In the genomic region with DNA sequence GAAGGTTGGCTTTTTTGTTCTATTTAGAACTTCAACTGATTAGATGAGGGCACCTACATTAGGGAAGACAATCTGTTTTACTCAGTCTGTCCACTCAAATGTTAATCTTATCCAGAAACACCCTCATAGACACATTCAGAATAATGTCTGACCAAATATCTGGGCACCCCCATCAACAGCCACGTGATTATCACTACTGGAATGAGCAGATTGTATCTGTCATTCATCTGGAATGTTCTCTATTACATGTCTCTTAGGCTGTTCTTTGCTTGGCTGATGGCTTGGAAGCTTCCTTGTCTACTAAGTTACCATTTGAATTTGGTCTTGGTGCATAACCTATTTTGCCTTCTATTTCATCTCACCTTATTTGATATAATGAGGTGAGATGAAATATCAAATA, we compare ENCODE assay signal across 19 cellular contexts. TPM values are rescaled to one million over a fixed set of nuclear protein-coding genes. Genes with fewer than 3 reads are reported as not detected.
DNase-seq lines count a peak whose midpoint lies in the region; TF ChIP-seq lines count a peak whose summit lies in the region.
"Had no signal": no experiment of that assay in that cellular context is flagged by ENCODE, and none has a peak within 500 bp of the region (broad histone marks: within the 10 kb centered on the region; RNA-seq: fewer than 3 reads in every experiment).

No MANE protein-coding gene starts in this region.

- no peaks in the 10 kb centered on the region for H3K36me3 ChIP-seq in adipocyte (ENCODE audit: control insufficient read depth, insufficient read depth, low read length, severe bottlenecking)
- H3K36me3 ChIP-seq: neutrophil, right lobe of liver, SJSA1 had no signal

- no peaks in the 10 kb centered on the region for H3K9me3 ChIP-seq in adipocyte (ENCODE audit: control insufficient read depth, low read length)
- H3K9me3 ChIP-seq: neutrophil, right lobe of liver, SJSA1 had no signal

- H3K9ac ChIP-seq in adipocyte (ENCODE audit: low read length) = no peak overlapping the region

- H3K4me3 ChIP-seq in adipocyte (ENCODE audit: low read length) (no peak overlapping the region), fibroblast of the aortic adventitia (ENCODE audit: low read depth, low read length) (no peak overlapping the region)
- H3K4me3 ChIP-seq: right lobe of liver, SJSA1 had no signal

- H3K4me1 ChIP-seq in adipocyte (ENCODE audit: control insufficient read depth, insufficient read depth, low read length) = peaks cover 15% of the 10 kb centered on the region
- H3K4me1 ChIP-seq: right lobe of liver, SJSA1 had no signal

- DNase-seq in HCEC 1CT (peak; percentile 69), adipocyte (ENCODE audit: low read depth) (peak; percentile 52), fibroblast of the aortic adventitia (ENCODE audit: low read depth) (peak; percentile 16), stromal cell of bone marrow (ENCODE audit: low read depth) (peak; percentile 10), hippocampal formation (lab: John Stamatoyannopoulos, UW) (no peak), NCI-H510A (lab: John Stamatoyannopoulos, UW) (no peak), nucleus accumbens (lab: John Stamatoyannopoulos, UW) (no peak)
- DNase-seq: activated naive CD8-positive, alpha-beta T cell treated with anti-CD3 and anti-CD28 coated beads, Interleukin-2, amount 50 U/mL, for 24 hours; Calu3; effector memory CD4-positive, alpha-beta T cell; Kasumi-1; left colon; NCI-H2171; NCI-H748 treated with DMSO at 0.1 percent for 48 hours; OCI-M1; right lobe of liver; stimulated activated naive CD8-positive, alpha-beta T cell treated with anti-CD3 and anti-CD28 coated beads, Interleukin-15, amount 100 ng/mL, for 72 hours had no signal

- no peak for TF ChIP-seq CTCF in fibroblast of the aortic adventitia (IDR thresholded peaks at IDR 0.05; ENCODE audit: insufficient read depth, low read length)

- no peaks in the 10 kb centered on the region for H3K27me3 ChIP-seq in adipocyte (replicated peaks; ENCODE audit: control insufficient read depth, insufficient read depth, low read length)
- H3K27me3 ChIP-seq: right lobe of liver had no signal

RNA-seq across cellular contexts. Expression of a gene that starts 15.7 kb away (rescaled TPM):
- total RNA-seq in fibroblast of the aortic adventitia (ENCODE audit: low replicate concordance) = 39.5 and 56.1 TPM in 2 replicates

Comparison
In these comparisons a context has a peak if more than half of its experiments do, and no peak if none do; other contexts are left out.
1. DNase-seq: peak in HCEC 1CT (single experiment), adipocyte (single experiment), fibroblast of the aortic adventitia (single experiment) and stromal cell of bone marrow (single experiment); none in hippocampal formation (0 of 2), NCI-H510A (single experiment) and nucleus accumbens (0 of 56).